Comparison of ENCODE assay signal across 12 cellular contexts in the genomic region with DNA sequence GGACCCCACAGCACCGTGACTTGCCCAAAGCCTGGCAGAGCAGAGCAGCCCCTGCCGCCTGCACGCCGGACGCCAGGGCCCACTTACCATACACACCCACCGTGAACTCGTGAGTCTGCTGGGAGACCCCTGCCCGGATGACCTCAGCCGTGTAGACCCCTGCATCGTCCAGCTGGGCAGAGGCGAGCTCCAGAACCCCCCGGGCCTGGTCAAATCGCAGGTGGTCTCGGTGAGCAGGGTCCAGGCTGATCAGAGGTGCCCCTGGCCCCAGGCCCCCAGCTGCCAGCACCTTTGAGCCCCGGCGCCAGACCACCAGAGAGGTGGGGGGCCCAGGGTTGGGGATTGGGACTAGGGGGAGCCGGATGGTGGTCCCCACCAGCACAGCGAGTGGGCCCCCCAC. TPM values are rescaled to one million over a fixed set of nuclear protein-coding genes. Genes with fewer than 3 reads are reported as not detected.
DNase-seq lines count a peak whose midpoint lies in the region; ATAC-seq and TF ChIP-seq lines count a peak whose summit lies in the region.
"Had no signal": no experiment of that assay in that cellular context is flagged by ENCODE, and none has a peak within 500 bp of the region (broad histone marks: within the 10 kb centered on the region; RNA-seq: fewer than 3 reads in every experiment).

No MANE protein-coding gene starts in this region.

- no peak for ATAC-seq in GM19023 (IDR thresholded peaks at IDR 0.05; ENCODE audit: unreplicated experiment)

- intact Hi-C loops in transverse colon (cut with DNase I; ENCODE audit: low total_unique reads): no loop called here

- peak overlapping the region; percentile 41 to 84 (median 71) for H3K4me3 Mint-ChIP-seq in CD8-positive, alpha-beta memory T cell
- peak overlapping the region; percentile 32 to 87 (median 86) for H3K4me3 Mint-ChIP-seq in IgD-negative memory B cell
- H3K4me3 Mint-ChIP-seq in endothelial cell (ENCODE audit: unreplicated experiment): no peak overlapping the region
- peak overlapping the region; percentile 84 for H3K4me3 Mint-ChIP-seq in neural progenitor cell

- H3K9ac ChIP-seq in neural progenitor cell: no peak overlapping the region

- no peaks in the 10 kb centered on the region for H4K20me1 ChIP-seq in neural progenitor cell (ENCODE audit: low read depth)

- H3K36me3 Mint-ChIP-seq in CD8-positive, alpha-beta memory T cell: peaks cover 0 to 10% (median 3%) of the 10 kb centered on the region in 3 donors
- H3K36me3 Mint-ChIP-seq in IgD-negative memory B cell: no peaks in the 10 kb centered on the region
- peaks cover 17% of the 10 kb centered on the region for H3K36me3 Mint-ChIP-seq in endothelial cell (ENCODE audit: low read depth, unreplicated experiment)
- peaks cover 6% of the 10 kb centered on the region for H3K36me3 Mint-ChIP-seq in neural progenitor cell

- no peak for TF ChIP-seq EP300 in transverse colon (IDR thresholded peaks at IDR 0.05; ENCODE audit: low read depth)

- in situ Hi-C loops in transverse colon (cut with MboI; ENCODE audit: low pct_ligation_motif_present in 1 of 4, low pct_unique_long_range_greater_than_20kb in 1 of 4, low sequenced_read_pairs in 3 of 4): loop anchor here in 1 of 4 donors (25.0 kb wide), 1 partner anchor 96 kb away; no protein-coding TSS in a partner anchor

- peak overlapping the region; percentile 43 for H3K27ac ChIP-seq in CD8-positive, alpha-beta memory T cell (ENCODE audit: low read depth, low read length)
- no peak overlapping the region for H3K27ac ChIP-seq in neural progenitor cell
- H3K27ac ChIP-seq in transverse colon: no peak overlapping the region

- H2AFZ ChIP-seq in neural progenitor cell (replicated peaks): no peak overlapping the region

- peaks cover 14 to 26% (median 25%) of the 10 kb centered on the region in 3 donors for H3K4me1 Mint-ChIP-seq in CD8-positive, alpha-beta memory T cell
- H3K4me1 Mint-ChIP-seq in IgD-negative memory B cell (peaks cover 33 to 44% (median 33%) of the 10 kb centered on the region in 3 donors), endothelial cell (ENCODE audit: unreplicated experiment) (peaks cover 23% of the 10 kb centered on the region), neural progenitor cell (peaks cover 8% of the 10 kb centered on the region)

- no peaks in the 10 kb centered on the region for H3K9me3 ChIP-seq in CD8-positive, alpha-beta memory T cell (ENCODE audit: low read length)
- H3K9me3 ChIP-seq in neural progenitor cell (ENCODE audit: low read depth) (no peaks in the 10 kb centered on the region), transverse colon (no peaks in the 10 kb centered on the region)
- H3K9me3 ChIP-seq: spleen had no signal

- no peaks in the 10 kb centered on the region for H3K79me2 ChIP-seq in neural progenitor cell (ENCODE audit: low read depth)

- H3K27me3 Mint-ChIP-seq in CD8-positive, alpha-beta memory T cell: no peaks in the 10 kb centered on the region
- H3K27me3 Mint-ChIP-seq in IgD-negative memory B cell (no peaks in the 10 kb centered on the region), endothelial cell (ENCODE audit: unreplicated experiment) (peaks cover 17% of the 10 kb centered on the region), neural progenitor cell (ENCODE audit: insufficient read depth, low read depth) (peaks cover 6% of the 10 kb centered on the region)

- H3K9me3 Mint-ChIP-seq in CD8-positive, alpha-beta memory T cell: no peaks in the 10 kb centered on the region
- no peaks in the 10 kb centered on the region for H3K9me3 Mint-ChIP-seq in IgD-negative memory B cell
- no peaks in the 10 kb centered on the region for H3K9me3 Mint-ChIP-seq in endothelial cell (ENCODE audit: unreplicated experiment)
- no peaks in the 10 kb centered on the region for H3K9me3 Mint-ChIP-seq in neural progenitor cell

- peaks cover 10% of the 10 kb centered on the region for H3K36me3 ChIP-seq in CD8-positive, alpha-beta memory T cell (ENCODE audit: insufficient read depth, low read length)
- H3K36me3 ChIP-seq in neural progenitor cell (no peaks in the 10 kb centered on the region), transverse colon (no peaks in the 10 kb centered on the region)

- no peak overlapping the region for H3K4me3 ChIP-seq in CD8-positive, alpha-beta memory T cell (ENCODE audit: low read length)
- H3K4me3 ChIP-seq in neural progenitor cell (no peak overlapping the region), transverse colon (no peak overlapping the region)

- H3F3A ChIP-seq in neural progenitor cell (ENCODE audit: low read depth): peaks cover 6% of the 10 kb centered on the region

- no peaks in the 10 kb centered on the region for H3K27me3 ChIP-seq in CD8-positive, alpha-beta memory T cell (ENCODE audit: insufficient read depth, low read length, poor library complexity, severe bottlenecking)
- H3K27me3 ChIP-seq in neural progenitor cell: peaks cover 24% of the 10 kb centered on the region
- H3K27me3 ChIP-seq in transverse colon: no peaks in the 10 kb centered on the region

- peaks cover 15% of the 10 kb centered on the region for H3K4me1 ChIP-seq in CD8-positive, alpha-beta memory T cell (ENCODE audit: insufficient read depth, low read length)
- H3K4me1 ChIP-seq in neural progenitor cell (peaks cover 4% of the 10 kb centered on the region), transverse colon (peaks cover 0 to 18% (median 12%) of the 10 kb centered on the region in 4 donors)

- TF ChIP-seq POLR2A in transverse colon (IDR thresholded peaks at IDR 0.05): no peak

- no peak for TF ChIP-seq CTCF in endothelial cell (IDR thresholded peaks at IDR 0.05; ENCODE audit: unreplicated experiment)
- TF ChIP-seq CTCF in neural progenitor cell (IDR thresholded peaks at IDR 0.05): no peak
- no peak for TF ChIP-seq CTCF in transverse colon (IDR thresholded peaks at IDR 0.05)

- peak overlapping the region in 4 of 8 donors; percentile 13 to 80 (median 72) for H3K27ac Mint-ChIP-seq in CD8-positive, alpha-beta memory T cell
- H3K27ac Mint-ChIP-seq in IgD-negative memory B cell (peak overlapping the region; percentile 71 to 99 (median 77)), endothelial cell (ENCODE audit: unreplicated experiment) (peak overlapping the region; percentile 87), neural progenitor cell (peak overlapping the region; percentile 57)

- WGBS in transverse colon (ENCODE audit: low coverage in 1 of 2), 2 donors: 92% methylated on average over 18 of the region's 18 CpGs; no CpG with 5 or more reads in 1 of the 2 donors

- H3K4me2 ChIP-seq in neural progenitor cell: no peak overlapping the region

- DNase-seq in CD8-positive, alpha-beta memory T cell: peak in 1 of 5 donors; percentile 47
- DNase-seq in endothelial cell (ENCODE audit: low spot score) (no peak), neural progenitor cell (ENCODE audit: low spot score) (no peak), transverse colon (no peak)
- DNase-seq in stimulated activated CD4-positive, alpha-beta T cell treated with anti-CD3 and anti-CD28 coated beads, Interleukin-15, amount 100 ng/mL, for 24 hours: no peak
- DNase-seq: activated CD4-positive, alpha-beta T cell treated with anti-CD3 and anti-CD28 coated beads, Interleukin-2, amount 50 U/mL, for 1 hour; anterior cingulate cortex; MV-4-11; spleen had no signal

- CTCF ChIA-PET in CD8-positive, alpha-beta memory T cell (lab: Charles Lee): interaction anchor here (0.9 to 3.2 kb wide), 6 partner anchors 24 to 80 kb away, joined by 3 to 20 read pairs (median 6); no protein-coding TSS in a partner anchor

- POLR2A ChIA-PET in CD8-positive, alpha-beta memory T cell (lab: Charles Lee): no interaction called here

RNA-seq across cellular contexts. Expression of gene VSIG10L, which starts 0.9 kb away (rescaled TPM):
- total RNA-seq in CD8-positive, alpha-beta memory T cell: 1 to 10 TPM; 3.3 to 3.6 TPM
- polyA plus RNA-seq in CD8-positive, alpha-beta memory T cell: 0.29 TPM
- polyA plus RNA-seq in IgD-negative memory B cell: 1.5 TPM
- total RNA-seq in endothelial cell (ENCODE audit: unreplicated experiment) (5.9 TPM), neural progenitor cell (ENCODE audit: low replicate concordance) (2.7 and 6.0 TPM in 2 replicates), transverse colon (1 to 10 TPM in 3 of 4 donors, under 1 TPM in 1; 0.60 to 2.2 (median 1.8) TPM)

RNA-seq across cellular contexts. Expression of gene ETFB, which starts 25.1 kb away (rescaled TPM):
- 100 to 1,000 TPM; 122 to 124 TPM for total RNA-seq in CD8-positive, alpha-beta memory T cell
- polyA plus RNA-seq in CD8-positive, alpha-beta memory T cell: 80.0 TPM
- 91.4 TPM for polyA plus RNA-seq in IgD-negative memory B cell
- total RNA-seq in endothelial cell (ENCODE audit: unreplicated experiment) (55.1 TPM), neural progenitor cell (ENCODE audit: low replicate concordance) (27.0 and 38.9 TPM in 2 replicates), transverse colon (100 to 1,000 TPM in 2 of 4 donors, 10 to 100 TPM in 2; 56.9 to 147 (median 99.1) TPM)

RNA-seq across cellular contexts. Expression of gene CLDND2, which starts 27.7 kb away (rescaled TPM):
- 10 to 100 TPM; 24.9 to 25.0 TPM for total RNA-seq in CD8-positive, alpha-beta memory T cell
- polyA plus RNA-seq in CD8-positive, alpha-beta memory T cell: 1.5 TPM
- not detected for polyA plus RNA-seq in IgD-negative memory B cell
- total RNA-seq in endothelial cell (ENCODE audit: unreplicated experiment) (not detected), neural progenitor cell (ENCODE audit: low replicate concordance) (not detected in 2 replicates), transverse colon (not detected)
- total RNA-seq: SK-MEL-5 had no signal

RNA-seq across cellular contexts. Expression of gene IGLON5, which starts 29.6 kb away (rescaled TPM):
- total RNA-seq in CD8-positive, alpha-beta memory T cell: under 1 TPM; 0.09 TPM
- not detected for polyA plus RNA-seq in CD8-positive, alpha-beta memory T cell
- polyA plus RNA-seq in IgD-negative memory B cell: not detected
- total RNA-seq in endothelial cell (ENCODE audit: unreplicated experiment) (114 TPM), neural progenitor cell (ENCODE audit: low replicate concordance) (5.4 and 15.8 TPM in 2 replicates), transverse colon (under 1 TPM in 1 of 4 donors, not detected in 3; 0.27 TPM)
- total RNA-seq: SK-MEL-5, spleen had no signal

RNA-seq across cellular contexts. Expression of gene NKG7, which starts 31.4 kb away (rescaled TPM):
- 100 to 1,000 TPM; 866 to 901 TPM for total RNA-seq in CD8-positive, alpha-beta memory T cell
- 2,087 TPM for polyA plus RNA-seq in CD8-positive, alpha-beta memory T cell
- 66.0 TPM for polyA plus RNA-seq in IgD-negative memory B cell
- total RNA-seq in endothelial cell (ENCODE audit: unreplicated experiment): not detected
- total RNA-seq in neural progenitor cell (ENCODE audit: low replicate concordance): not detected in 2 replicates
- 1 to 10 TPM in 2 of 4 donors, not detected in 2; 1.6 to 3.0 TPM for total RNA-seq in transverse colon
- total RNA-seq: SK-MEL-5 had no signal

Comparison
In these comparisons a context has a peak if more than half of its experiments do, and no peak if none do; other contexts are left out.
1. RNA of gene CLDND2, which starts 27.7 kb away (total RNA-seq): 24.9 to 25.0 TPM in CD8-positive, alpha-beta memory T cell; not detected in endothelial cell (single experiment), not detected in neural progenitor cell and not detected in transverse colon; every median in the first group is over 10 times any median in the second.